Comparison of ENCODE assay signal across 18 cellular contexts in genomic region chr22:41531422-41531727, GRCh38. TPM values are rescaled to one million over a fixed set of nuclear protein-coding genes. Genes with fewer than 3 reads are reported as not detected.
DNase-seq lines count a peak whose midpoint lies in the region; ATAC-seq, FAIRE-seq and TF ChIP-seq lines count a peak whose summit lies in the region.
"Had no signal": no experiment of that assay in that cellular context is flagged by ENCODE, and none has a peak within 500 bp of the region (broad histone marks: within the 10 kb centered on the region; RNA-seq: fewer than 3 reads in every experiment).

No MANE protein-coding gene starts in this region.

- ATAC-seq in IMR-90 (ENCODE audit: low read depth) (no peak), K562 (no peak), right cardiac atrium (peak in 1 of 2 donors; percentile 1), gastrocnemius medialis (no peak), HG02642 (IDR thresholded peaks at IDR 0.05; ENCODE audit: poor library complexity, unreplicated experiment) (no peak), HG03025 (IDR thresholded peaks at IDR 0.05; ENCODE audit: low FRiP score, unreplicated experiment) (no peak)

- no peak overlapping the region for H2AK5ac ChIP-seq in IMR-90 (ENCODE audit: low read depth, low read length)

- no peak overlapping the region for H4K8ac ChIP-seq in IMR-90 (ENCODE audit: low read depth in 2 of 2, low read length in 2 of 2)

- no peak overlapping the region for H2BK5ac ChIP-seq in IMR-90 (ENCODE audit: low read depth, low read length, poor library complexity, severe bottlenecking)

- no peaks in the 10 kb centered on the region for H3K9me3 ChIP-seq in IMR-90 (ENCODE audit: control insufficient read depth, insufficient read depth, low read length)
- no peaks in the 10 kb centered on the region for H3K9me3 ChIP-seq in K562 (replicated peaks; ENCODE audit: control insufficient read depth, insufficient read depth, low read depth, low read length)
- no peaks in the 10 kb centered on the region for H3K9me3 ChIP-seq in right cardiac atrium (ENCODE audit: control insufficient read depth, low read length)
- H3K9me3 ChIP-seq in gastrocnemius medialis = no peaks in the 10 kb centered on the region
- no peaks in the 10 kb centered on the region for H3K9me3 ChIP-seq in prostate gland
- H3K9me3 ChIP-seq: BLaER1 treated with 17β-estradiol and CSF1 and Interleukin-3, amounts not matched to agents 10 nM and 100 nM had no signal

- peaks cover 48% of the 10 kb centered on the region for H4K20me1 ChIP-seq in IMR-90 (ENCODE audit: insufficient read depth, low read length)
- H4K20me1 ChIP-seq in K562 (replicated peaks; ENCODE audit: control insufficient read depth, insufficient read depth, low read length) = peaks cover 7% of the 10 kb centered on the region

- FAIRE-seq in K562 (lab: Jason Lieb, UNC) = no peak
- FAIRE-seq: RCC 7860 had no signal

- H2AK9ac ChIP-seq in IMR-90 (replicated peaks; ENCODE audit: low read depth, low read length, poor library complexity) = peak overlapping the region; percentile 79

- H3K79me2 ChIP-seq in K562 (ENCODE audit: control insufficient read depth, insufficient read depth, low read length) = peaks cover 27% of the 10 kb centered on the region

- no peak overlapping the region for H3K23ac ChIP-seq in IMR-90 (ENCODE audit: low read depth, low read length)

- H2BK20ac ChIP-seq in IMR-90 (ENCODE audit: low read depth, low read length) = no peak overlapping the region

- peaks cover 17 to 58% of the 10 kb centered on the region in 2 experiments; a peak in 3 of 4 replicates for H3K79me1 ChIP-seq in IMR-90 (ENCODE audit: low read depth in 1 of 2, low read length in 2 of 2)

- H3K36me3 ChIP-seq in IMR-90 (ENCODE audit: control insufficient read depth, insufficient read depth, low read length) (peaks cover 60% of the 10 kb centered on the region), K562 (ENCODE audit: control insufficient read depth, insufficient read depth, low read length) (peaks cover 83% of the 10 kb centered on the region), gastrocnemius medialis (peaks cover 0 to 51% of the 10 kb centered on the region in 2 donors), prostate gland (peaks cover 0 to 11% of the 10 kb centered on the region in 2 donors)

- no peak overlapping the region for H3K27ac ChIP-seq in IMR-90 (ENCODE audit: insufficient read depth, low read length)
- no peak overlapping the region for H3K27ac ChIP-seq in K562 (ENCODE audit: extremely low read depth, low read depth, low read length)
- peak overlapping the region; percentile 34 for H3K27ac ChIP-seq in right cardiac atrium (ENCODE audit: low read length)
- H3K27ac ChIP-seq in gastrocnemius medialis = peak overlapping the region; percentile 55 to 71 (median 68)
- H3K27ac ChIP-seq in prostate gland = no peak overlapping the region

- TF ChIP-seq EP300 in K562 (IDR thresholded peaks at IDR 0.05; ENCODE audit: low read length) = no peak

- POLR2A ChIA-PET in IMR-90 (lab: Charles Lee; ENCODE audit: unreplicated experiment) = no interaction called here
- POLR2A ChIA-PET in K562 (lab: Yijun Ruan, JAX) = no interaction called here

- H3K14ac ChIP-seq in IMR-90 (replicated peaks; ENCODE audit: low read depth, low read length) = no peak overlapping the region

- H3K9me1 ChIP-seq in IMR-90 (ENCODE audit: insufficient read depth, low read length) (0 out of 2 replicates have a peak, but pooled peaks cover 2% of the 10 kb centered on the region), K562 (ENCODE audit: control insufficient read depth, insufficient read depth, low read length) (no peaks in the 10 kb centered on the region)

- no peak for TF ChIP-seq CTCF in IMR-90 (conservative IDR thresholded peaks at IDR 0.05; ENCODE audit: low read depth, low read length)
- no peak for TF ChIP-seq CTCF in K562 (IDR thresholded peaks at IDR 0.05 in 2 of 3, conservative IDR thresholded peaks at IDR 0.05 in 1 of 3; ENCODE audit: insufficient read depth in 2 of 3, low read depth in 1 of 3, low read length in 3 of 3)
- TF ChIP-seq CTCF in gastrocnemius medialis (IDR thresholded peaks at IDR 0.05 in 4 of 5, conservative IDR thresholded peaks at IDR 0.05 in 1 of 5) = no peak
- TF ChIP-seq CTCF in prostate gland (IDR thresholded peaks at IDR 0.05) = no peak

- no peaks in the 10 kb centered on the region for H3K27me3 ChIP-seq in IMR-90 (ENCODE audit: control insufficient read depth, insufficient read depth, low read length)
- H3K27me3 ChIP-seq in K562 (ENCODE audit: control insufficient read depth in 2 of 2, insufficient read depth in 2 of 2, low read length in 2 of 2) = no peaks in the 10 kb centered on the region
- no peaks in the 10 kb centered on the region for H3K27me3 ChIP-seq in right cardiac atrium (ENCODE audit: control insufficient read depth, insufficient read depth)
- no peaks in the 10 kb centered on the region for H3K27me3 ChIP-seq in gastrocnemius medialis
- no peaks in the 10 kb centered on the region for H3K27me3 ChIP-seq in prostate gland (replicated peaks; ENCODE audit: insufficient read depth)
- H3K27me3 ChIP-seq: BLaER1 treated with 17β-estradiol and CSF1 and Interleukin-3, amounts not matched to agents 10 nM and 100 nM had no signal

- 100% methylated on average over 1 of the region's 7 CpGs; no CpG with 5 or more reads in 1 of the 2 experiments for WGBS in IMR-90 (ENCODE audit: extremely low coverage in 2 of 2, insufficient read length in 1 of 2), 2 experiments
- 87% methylated on average over 5 of the region's 7 CpGs for WGBS in K562 (ENCODE audit: insufficient coverage, low coverage, missing lambda C conversion rate)
- 77% methylated on average over 7 of the region's 7 CpGs for WGBS in right cardiac atrium
- WGBS in prostate gland = 73% methylated on average over 5 of the region's 7 CpGs

- no peak overlapping the region for H3K4ac ChIP-seq in IMR-90 (ENCODE audit: low read depth, low read length)

- H2BK15ac ChIP-seq in IMR-90 (ENCODE audit: low read depth, low read length) = no peak overlapping the region

- no peak overlapping the region for H4K5ac ChIP-seq in IMR-90 (ENCODE audit: low read depth, low read length)

- TF ChIP-seq RAD21 in IMR-90 (IDR thresholded peaks at IDR 0.05; ENCODE audit: low read length) (no peak), K562 (CRISPR knock-in tag; conservative IDR thresholded peaks at IDR 0.05 in 1 of 2, IDR thresholded peaks at IDR 0.05 in 1 of 2) (no peak)

- H3K4me3 ChIP-seq in IMR-90 (ENCODE audit: insufficient read depth, low read depth, low read length) (no peak overlapping the region), K562 (no peak overlapping the region), right cardiac atrium (ENCODE audit: low read length) (no peak overlapping the region), gastrocnemius medialis (no peak overlapping the region), prostate gland (no peak overlapping the region)
- H3K4me3 ChIP-seq: BLaER1 treated with 17β-estradiol and CSF1 and Interleukin-3, amounts not matched to agents 10 nM and 100 nM had no signal

- TF ChIP-seq POLR2A in IMR-90 (IDR thresholded peaks at IDR 0.05; ENCODE audit: low read depth, low read length) (no peak), K562 (conservative IDR thresholded peaks at IDR 0.05) (peak; percentile 15; the same call in 1 of the 2 replicates), gastrocnemius medialis (IDR thresholded peaks at IDR 0.05) (no peak), prostate gland (IDR thresholded peaks at IDR 0.05) (no peak)

- H3K9ac ChIP-seq in IMR-90 (ENCODE audit: low read depth, low read length) = no peak overlapping the region
- H3K9ac ChIP-seq in K562 (ENCODE audit: insufficient read depth in 1 of 2, low read depth in 2 of 2, low read length in 2 of 2) = peak overlapping the region in 1 of 2 experiments; percentile 52; a peak in 1 of 4 replicates

- H3K56ac ChIP-seq in IMR-90 (ENCODE audit: extremely low read depth, insufficient read depth, low read length) = no peak overlapping the region

- H3K4me1 ChIP-seq in IMR-90 (ENCODE audit: control insufficient read depth, insufficient read depth, low read length) (no peaks in the 10 kb centered on the region), K562 (replicated peaks in 1 of 2; ENCODE audit: control insufficient read depth in 2 of 2, insufficient read depth in 2 of 2, low read length in 2 of 2) (peaks cover 0 to 50% of the 10 kb centered on the region in 2 experiments; a peak in 3 of 5 replicates), right cardiac atrium (ENCODE audit: control insufficient read depth, insufficient read depth, low read length) (no peaks in the 10 kb centered on the region), gastrocnemius medialis (peaks cover 5 to 13% of the 10 kb centered on the region in 2 donors), prostate gland (replicated peaks) (no peaks in the 10 kb centered on the region)

- H2BK120ac ChIP-seq in IMR-90 (ENCODE audit: low read depth, low read length) = no peak overlapping the region

- dilution Hi-C loops in IMR-90 (cut with HindIII; ENCODE audit: low sequenced_read_pairs, unreplicated experiment) = no loop called here

- CTCF ChIA-PET in IMR-90 (lab: Yijun Ruan, JAX) = no interaction called here
- CTCF ChIA-PET in K562 (lab: Yijun Ruan, JAX; ENCODE audit: low intra/inter-chr PET ratio) = interaction anchor here (0.5 kb wide), 1 partner anchor 59 kb away, joined by 4 read pairs; no protein-coding TSS in a partner anchor

- H3K4me2 ChIP-seq in IMR-90 (ENCODE audit: low read depth, low read length) (no peak overlapping the region), K562 (ENCODE audit: insufficient read depth, low read length) (no peak overlapping the region)
- H3K4me2 ChIP-seq: BLaER1 treated with 17β-estradiol and CSF1 and Interleukin-3, amounts not matched to agents 10 nM and 100 nM had no signal

- H2AFZ ChIP-seq in IMR-90 (replicated peaks; ENCODE audit: low read length, poor library complexity) = no peak overlapping the region
- no peak overlapping the region for H2AFZ ChIP-seq in K562 (ENCODE audit: low read depth, low read length)

- intact Hi-C loops in IMR-90 (cut with micrococcal nuclease) = no loop called here
- intact Hi-C loops in K562 (cut with micrococcal nuclease) = no loop called here
- intact Hi-C loops in right cardiac atrium (cut with DNase I) = no loop called here
- intact Hi-C loops in gastrocnemius medialis (cut with DNase I; ENCODE audit: low total_unique reads) = no loop called here
- intact Hi-C loops in prostate gland (cut with DNase I) = no loop called here

- no peak overlapping the region for H4K91ac ChIP-seq in IMR-90 (ENCODE audit: insufficient read depth, low read depth, low read length)

- H3K18ac ChIP-seq in IMR-90 (ENCODE audit: low read depth, low read length) = no peak overlapping the region

- no TSS peak for BruUV-seq in IMR-90 (replicated peaks; lab: Mats Ljungman, UMichigan)
- no TSS peak for BruUV-seq in K562 (replicated peaks; lab: Mats Ljungman, UMichigan)

- in situ Hi-C loops in IMR-90 (cut with MboI; ENCODE audit: low sequenced_read_pairs) = no loop called here
- in situ Hi-C loops in K562 (cut with MboI) = no loop called here
- in situ Hi-C loops in gastrocnemius medialis (cut with MboI; ENCODE audit: low sequenced_read_pairs in 4 of 4) = loop anchor here in 1 of 4 donors (25.0 kb wide), 1 partner anchor 244 kb away; the partner anchor contains the start of gene RANGAP1

- DNase-seq in IMR-90 = no peak
- no peak for DNase-seq in K562 (ENCODE audit: extremely low read depth in 1 of 4, low spot score in 3 of 4)
- no peak for DNase-seq in right cardiac atrium
- DNase-seq in gastrocnemius medialis = no peak
- no peak for DNase-seq in prostate gland (ENCODE audit: low spot score)
- no peak for DNase-seq in HUDEP-2 (lab: John Stamatoyannopoulos, UW; ENCODE audit: unreplicated experiment in 76 of 76)
- DNase-seq: DMS153, EL, H7, Kasumi-1, NCI-H1105 treated with DMSO at 0.1 percent for 48 hours, NCI-H187, NCI-H82 had no signal

RNA-seq across cellular contexts. Expression of gene POLR3H, which starts 12.9 kb away (rescaled TPM):
- total RNA-seq in IMR-90 (2012; rRNA removed) = 37.8 and 39.7 TPM in 2 replicates
- 62.1 and 67.8 TPM in 2 replicates for polyA plus RNA-seq in IMR-90 (2012; rRNA removed)
- 47.0 and 48.8 TPM in 2 replicates for polyA plus RNA-seq in IMR-90 (2012; cell fraction: cytosol; rRNA removed)
- 34.7 and 48.2 TPM in 2 replicates for polyA plus RNA-seq in IMR-90 (2012; cell fraction: nucleus; rRNA removed; ENCODE audit: low replicate concordance)
- 27.2 and 67.1 TPM in 2 replicates for total RNA-seq in K562 (2011; cell fraction: chromatin; rRNA removed; ENCODE audit: low replicate concordance)
- total RNA-seq in K562 (2011; cell fraction: nucleolus; rRNA removed) = 34.1 and 37.9 TPM in 2 replicates
- total RNA-seq in K562 (2011; cell fraction: nucleoplasm; rRNA removed) = 29.8 and 33.0 TPM in 2 replicates
- total RNA-seq in K562 (2014; rRNA removed) = 14.2 and 14.3 TPM in 2 replicates
- total RNA-seq in K562 (2014; rRNA removed; fragmentation: Illumina TruSeq; extraction: Trizol) = 13.8 and 17.7 TPM in 2 replicates
- 21.7 and 22.2 TPM in 2 replicates for total RNA-seq in K562 (2015; rRNA removed; fragmentation: Illumina TruSeq; extraction: Trizol)
- 48.4 and 49.8 TPM in 2 replicates for total RNA-seq in K562 (2021)
- 33.8 and 33.9 TPM in 2 replicates for polyA plus RNA-seq in K562 (2011; rRNA removed)
- polyA plus RNA-seq in K562 (2011; cell fraction: cytosol; rRNA removed) = 46.1 and 57.0 TPM in 2 replicates
- polyA plus RNA-seq in K562 (2011; cell fraction: nucleus; rRNA removed) = 24.1 and 29.3 TPM in 2 replicates
- 20.2 and 42.2 TPM in 2 replicates for polyA plus RNA-seq in K562 (2012)
- polyA plus RNA-seq in K562 (2014; fragmentation: Illumina TruSeq; extraction: Trizol) = 38.6 and 39.5 TPM in 2 replicates
- polyA plus RNA-seq in K562 (2014; fragmentation: Nextera tagmentation; extraction: Ambion mirVana) = 10 to 100 TPM in 1 of 2 experiments, 1 to 10 TPM in 1; 5.3 to 10.3 TPM
- 32.5 and 33.8 TPM in 2 replicates for polyA plus RNA-seq in K562 (2014; rRNA removed)
- 30.2 and 42.0 TPM in 2 replicates for polyA minus RNA-seq in K562 (2011; rRNA and poly(A)+ RNA removed)
- 12.9 and 14.1 TPM in 2 replicates for polyA minus RNA-seq in K562 (2011; cell fraction: cytosol; rRNA and poly(A)+ RNA removed)
- polyA minus RNA-seq in K562 (2011; cell fraction: nucleus; rRNA and poly(A)+ RNA removed) = 14.0 and 14.7 TPM in 2 replicates
- 10 to 100 TPM; 21.0 to 26.7 (median 25.3) TPM for total RNA-seq in right cardiac atrium
- polyA plus RNA-seq in right cardiac atrium = 24.6 TPM
- 10 to 100 TPM in 1 of 4 donors, 1 to 10 TPM in 3; 5.7 to 11.0 (median 6.9) TPM for total RNA-seq in gastrocnemius medialis
- 10 to 100 TPM; 27.8 to 29.1 TPM for total RNA-seq in prostate gland

RNA-seq across cellular contexts. Expression of gene CSDC2, which starts 29.4 kb away (rescaled TPM):
- total RNA-seq in IMR-90 (2012; rRNA removed) (2.5 and 2.8 TPM in 2 replicates), K562 (2014; rRNA removed) (not detected in 2 replicates), K562 (2014; rRNA removed; fragmentation: Illumina TruSeq; extraction: Trizol) (not detected in 2 replicates), K562 (2015; rRNA removed; fragmentation: Illumina TruSeq; extraction: Trizol) (not detected in 2 replicates), K562 (2021) (0.09 and 0.11 TPM in 2 replicates), right cardiac atrium (100 to 1,000 TPM; 274 to 342 (median 287) TPM), gastrocnemius medialis (1 to 10 TPM in 1 of 4 donors, under 1 TPM in 3; 0.41 to 3.9 (median 0.89) TPM), prostate gland (10 to 100 TPM in 1 of 2 donors, 1 to 10 TPM in 1; 7.2 to 93.6 TPM)
- polyA plus RNA-seq in IMR-90 (2012; rRNA removed) (23.1 and 26.3 TPM in 2 replicates), K562 (2011; rRNA removed) (not detected in 2 replicates), K562 (2014; fragmentation: Illumina TruSeq; extraction: Trizol) (not detected in 2 replicates), K562 (2014; fragmentation: Nextera tagmentation; extraction: Ambion mirVana) (not detected), K562 (2014; rRNA removed) (0.09 TPM in 1 of 2 replicates, not detected in the other), right cardiac atrium (309 TPM)
- 13.8 and 28.0 TPM in 2 replicates for polyA plus RNA-seq in IMR-90 (2012; cell fraction: cytosol; rRNA removed)
- polyA plus RNA-seq in IMR-90 (2012; cell fraction: nucleus; rRNA removed; ENCODE audit: low replicate concordance) = 55.2 and 128 TPM in 2 replicates
- total RNA-seq in K562 (2011; cell fraction: chromatin; rRNA removed; ENCODE audit: low replicate concordance) = 0.16 TPM in 1 of 2 replicates, not detected in the other
- total RNA-seq in K562 (2011; cell fraction: nucleolus; rRNA removed) = 0.13 TPM in 1 of 2 replicates, not detected in the other
- not detected in 2 replicates for total RNA-seq in K562 (2011; cell fraction: nucleoplasm; rRNA removed)
- 0.01 and 0.06 TPM in 2 replicates for polyA plus RNA-seq in K562 (2011; cell fraction: cytosol; rRNA removed)
- 0.08 and 0.14 TPM in 2 replicates for polyA plus RNA-seq in K562 (2011; cell fraction: nucleus; rRNA removed)
- polyA plus RNA-seq in K562 (2012) = 0.09 and 0.10 TPM in 2 replicates
- not detected in 2 replicates for polyA minus RNA-seq in K562 (2011; rRNA and poly(A)+ RNA removed)
- not detected in 2 replicates for polyA minus RNA-seq in K562 (2011; cell fraction: cytosol; rRNA and poly(A)+ RNA removed)
- polyA minus RNA-seq in K562 (2011; cell fraction: nucleus; rRNA and poly(A)+ RNA removed) = not detected in 2 replicates
- total RNA-seq: NCI-H460 had no signal

RNA-seq across cellular contexts. Expression of gene PMM1, which starts 58.3 kb away (rescaled TPM):
- total RNA-seq in IMR-90 (2012; rRNA removed) = 22.2 and 22.8 TPM in 2 replicates
- polyA plus RNA-seq in IMR-90 (2012; rRNA removed) = 92.8 and 103 TPM in 2 replicates
- polyA plus RNA-seq in IMR-90 (2012; cell fraction: cytosol; rRNA removed) = 118 and 174 TPM in 2 replicates
- polyA plus RNA-seq in IMR-90 (2012; cell fraction: nucleus; rRNA removed; ENCODE audit: low replicate concordance) = 167 and 222 TPM in 2 replicates
- 23.5 and 53.2 TPM in 2 replicates for total RNA-seq in K562 (2011; cell fraction: chromatin; rRNA removed; ENCODE audit: low replicate concordance)
- total RNA-seq in K562 (2011; cell fraction: nucleolus; rRNA removed) = 46.5 and 48.8 TPM in 2 replicates
- 33.7 and 34.2 TPM in 2 replicates for total RNA-seq in K562 (2011; cell fraction: nucleoplasm; rRNA removed)
- 17.9 and 20.3 TPM in 2 replicates for total RNA-seq in K562 (2014; rRNA removed)
- 6.3 and 10.4 TPM in 2 replicates for total RNA-seq in K562 (2014; rRNA removed; fragmentation: Illumina TruSeq; extraction: Trizol)
- total RNA-seq in K562 (2015; rRNA removed; fragmentation: Illumina TruSeq; extraction: Trizol) = 10.2 and 11.1 TPM in 2 replicates
- 24.5 and 26.3 TPM in 2 replicates for total RNA-seq in K562 (2021)
- polyA plus RNA-seq in K562 (2011; rRNA removed) = 20.3 and 26.2 TPM in 2 replicates
- polyA plus RNA-seq in K562 (2011; cell fraction: cytosol; rRNA removed) = 31.2 and 32.2 TPM in 2 replicates
- polyA plus RNA-seq in K562 (2011; cell fraction: nucleus; rRNA removed) = 46.1 and 57.4 TPM in 2 replicates
- 22.9 and 46.0 TPM in 2 replicates for polyA plus RNA-seq in K562 (2012)
- 21.1 and 27.8 TPM in 2 replicates for polyA plus RNA-seq in K562 (2014; fragmentation: Illumina TruSeq; extraction: Trizol)
- 10 to 100 TPM; 17.6 to 23.8 TPM for polyA plus RNA-seq in K562 (2014; fragmentation: Nextera tagmentation; extraction: Ambion mirVana)
- 28.8 and 31.7 TPM in 2 replicates for polyA plus RNA-seq in K562 (2014; rRNA removed)
- polyA minus RNA-seq in K562 (2011; rRNA and poly(A)+ RNA removed) = 10.0 and 10.3 TPM in 2 replicates
- 10.3 and 11.6 TPM in 2 replicates for polyA minus RNA-seq in K562 (2011; cell fraction: cytosol; rRNA and poly(A)+ RNA removed)
- polyA minus RNA-seq in K562 (2011; cell fraction: nucleus; rRNA and poly(A)+ RNA removed) = 11.8 and 15.1 TPM in 2 replicates
- total RNA-seq in right cardiac atrium = 10 to 100 TPM; 12.6 to 21.4 (median 18.3) TPM
- 19.1 TPM for polyA plus RNA-seq in right cardiac atrium
- 10 to 100 TPM; 11.6 to 23.3 (median 16.5) TPM for total RNA-seq in gastrocnemius medialis
- total RNA-seq in prostate gland = 10 to 100 TPM; 49.0 to 58.6 TPM

Comparison
In these comparisons a context has a peak if more than half of its experiments do, and no peak if none do; other contexts are left out.
1. H3K27ac ChIP-seq: peak in right cardiac atrium (single experiment) and gastrocnemius medialis (4 of 4); none in IMR-90 (single experiment), K562 (single experiment) and prostate gland (0 of 2).